Comparison of ENCODE assay signal across 17 cellular contexts in genomic region chr1:44499306-44499705, GRCh38.
"Had no signal": no experiment of that assay in that cellular context is flagged by ENCODE, and none has a peak within 500 bp of the region (broad histone marks: within the 10 kb centered on the region; RNA-seq: fewer than 3 reads in every experiment).

No MANE protein-coding gene starts in this region.

- DNase-seq: activated CD4-positive, alpha-beta memory T cell treated with anti-CD3 and anti-CD28 coated beads, Interleukin-2, amount 10 ng/mL, durations not matched to agents 7 days and 5 days; activated CD4-positive, alpha-beta T cell treated with anti-CD3 and anti-CD28 coated beads for 36 hours; activated gamma-delta T cell; activated naive CD8-positive, alpha-beta T cell treated with anti-CD3 and anti-CD28 coated beads, Interleukin-2, amount 10 ng/mL, durations not matched to agents 7 days and 5 days; activated T-cell treated with anti-CD3 and anti-CD28 coated beads, Interleukin-2, amount 50 U/mL, for 48 hours; aorta; esophagus squamous epithelium; foreskin fibroblast; head of caudate nucleus; left ventricle myocardium superior; mesendoderm; stimulated activated CD4-positive, alpha-beta T cell treated with anti-CD3 and anti-CD28 coated beads, Interleukin-12 subunit alpha, Interleukin-12 subunit beta, amount 100 ng/mL, for 4 hours; stimulated activated CD4-positive, alpha-beta T cell treated with anti-CD3 and anti-CD28 coated beads, Interleukin-2, amount 100 ng/mL, for 48 hours; stimulated activated naive CD8-positive, alpha-beta T cell treated with anti-CD3 and anti-CD28 coated beads, Interleukin-15, Interleukin-2, amounts not matched to agents 100 U/mL and 50 U/mL, for 24 hours; T-helper 2 cell had no signal

- H3K27me3 ChIP-seq: breast epithelium had no signal

- H3K27ac ChIP-seq: breast epithelium, esophagus squamous epithelium, thoracic aorta had no signal

- ATAC-seq: activated CD4-positive, alpha-beta T cell treated with anti-CD3 and anti-CD28 coated beads for 36 hours; left ventricle myocardium superior; stimulated activated naive CD8-positive, alpha-beta T cell treated with anti-CD3 and anti-CD28 coated beads, Interleukin-15, Interleukin-2, amounts not matched to agents 100 U/mL and 50 U/mL, for 24 hours had no signal
